Comparison of ENCODE assay signal across 8 cellular contexts in the genomic region with DNA sequence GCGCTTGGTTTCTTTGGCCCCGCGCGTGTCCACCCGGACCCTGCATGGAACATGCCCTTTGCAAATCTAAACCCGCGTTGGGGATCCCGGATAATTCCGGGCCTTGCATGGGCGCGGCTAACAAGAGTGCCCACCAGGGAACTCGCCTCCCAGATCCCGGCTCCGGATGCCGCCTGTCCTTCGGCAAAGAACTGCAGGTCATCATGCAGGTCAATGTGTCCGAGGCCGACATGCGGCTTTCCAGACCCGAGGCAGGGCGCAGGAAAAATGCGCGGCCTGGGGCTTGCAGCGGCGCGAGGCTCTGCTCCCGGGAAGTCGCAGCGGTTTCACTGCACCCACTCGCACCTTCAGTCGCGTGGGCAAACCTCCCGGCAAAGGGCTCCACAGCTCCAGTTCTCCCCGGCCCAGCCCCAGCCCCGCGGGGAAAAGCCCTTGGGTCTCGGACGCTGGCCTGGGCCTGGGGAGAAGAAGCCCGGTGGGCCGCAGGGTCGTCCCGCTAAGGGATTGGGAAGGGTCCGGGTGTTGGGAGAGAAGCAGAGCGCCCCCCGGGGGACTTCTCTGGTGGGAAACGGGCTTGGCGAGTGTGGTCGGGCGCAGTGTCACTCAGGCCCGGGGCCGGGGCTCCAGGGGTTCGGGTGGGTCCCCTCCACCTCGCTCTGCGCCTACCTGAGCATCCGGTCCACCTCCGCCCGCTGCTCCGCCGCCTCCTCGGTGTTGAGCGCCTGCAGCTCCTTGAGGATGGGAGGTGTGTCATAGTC. TPM values are rescaled to one million over a fixed set of nuclear protein-coding genes. Genes with fewer than 3 reads are reported as not detected.
DNase-seq lines count a peak whose midpoint lies in the region; ATAC-seq, FAIRE-seq and TF ChIP-seq lines count a peak whose summit lies in the region.

No MANE protein-coding gene starts in this region.

- ATAC-seq in GM18502 (IDR thresholded peaks at IDR 0.05; ENCODE audit: poor library complexity, unreplicated experiment), result peak; percentile 26
- ATAC-seq in pancreas, result peak; percentile 19 to 44 (median 30)
- no peak for ATAC-seq in GM19455 (IDR thresholded peaks at IDR 0.05; ENCODE audit: unreplicated experiment)
- no peak for ATAC-seq in GM18861 (IDR thresholded peaks at IDR 0.05; ENCODE audit: unreplicated experiment)

- no peak for FAIRE-seq in pancreas (lab: Jason Lieb, UNC)

- no peak for TF ChIP-seq CTCF in pancreas (IDR thresholded peaks at IDR 0.05)
- TF ChIP-seq CTCF in thyroid gland (IDR thresholded peaks at IDR 0.05), result no peak

- H3K27me3 ChIP-seq in endocrine pancreas (ENCODE audit: control insufficient read depth, insufficient read depth, low read length) (no peaks in the 10 kb centered on the region), pancreas (no peaks in the 10 kb centered on the region), thyroid gland (peaks cover 49% of the 10 kb centered on the region)

- intact Hi-C loops in pancreas (cut with DNase I) (no loop called here), thyroid gland (cut with DNase I) (no loop called here)

- H3K9me3 ChIP-seq in endocrine pancreas (ENCODE audit: control insufficient read depth, low read length) (no peaks in the 10 kb centered on the region), pancreas (no peaks in the 10 kb centered on the region), thyroid gland (no peaks in the 10 kb centered on the region)

- peaks cover 2% of the 10 kb centered on the region for H3K36me3 ChIP-seq in endocrine pancreas (ENCODE audit: control insufficient read depth, insufficient read depth, low read length)
- H3K36me3 ChIP-seq in pancreas, result peaks cover 0 to 5% (median 0%) of the 10 kb centered on the region in 3 donors
- no peaks in the 10 kb centered on the region for H3K36me3 ChIP-seq in thyroid gland

- TF ChIP-seq POLR2A in thyroid gland (IDR thresholded peaks at IDR 0.05), result no peak

- 1% methylated on average over 61 of the region's 61 CpGs for WGBS in pancreas, 2 donors
- 0 to 12% methylated on average over 10 to 21 of the region's 61 CpGs for WGBS in thyroid gland, 2 donors

- H3K9ac ChIP-seq in endocrine pancreas (ENCODE audit: control insufficient read depth, insufficient read depth, low read length), result peak overlapping the region; percentile 8

- H3K4me3 ChIP-seq in endocrine pancreas (ENCODE audit: control insufficient read depth, insufficient read depth, low read length) (no peak overlapping the region), pancreas (peak overlapping the region; percentile 49 to 70 (median 56)), thyroid gland (replicated peaks in 1 of 3) (no peak overlapping the region)

- H3K4me1 ChIP-seq in endocrine pancreas (ENCODE audit: control insufficient read depth, insufficient read depth, low read length) (peaks cover 16% of the 10 kb centered on the region), pancreas (peaks cover 0 to 18% (median 10%) of the 10 kb centered on the region in 3 donors), thyroid gland (peaks cover 18 to 33% of the 10 kb centered on the region in 2 donors)

- DNase-seq in HK-2 (ENCODE audit: unreplicated experiment), result peak; percentile 64
- peak; percentile 41 to 87 (median 68) for DNase-seq in pancreas
- DNase-seq in thyroid gland, result no peak
- no peak for DNase-seq in RKO (ENCODE audit: low spot score)

- peak overlapping the region; percentile 81 to 97 (median 93) for H3K27ac ChIP-seq in pancreas
- H3K27ac ChIP-seq in thyroid gland, result no peak overlapping the region

RNA-seq across cellular contexts. Expression of a gene that starts 0.8 kb away (rescaled TPM):
- 10 to 100 TPM; 24.9 to 50.5 (median 29.5) TPM for total RNA-seq in pancreas
- 10 to 100 TPM; 36.5 to 49.2 TPM for polyA plus RNA-seq in pancreas
- total RNA-seq in thyroid gland, result not detected

Comparison
In these comparisons a context has a peak if more than half of its experiments do, and no peak if none do; other contexts are left out.
1. ATAC-seq: peak in GM18502 (single experiment) and pancreas (4 of 4); none in GM19455 (single experiment) and GM18861 (single experiment).
2. DNase-seq: peak in HK-2 (single experiment) and pancreas (6 of 6); none in thyroid gland (0 of 2) and RKO (single experiment).
3. H3K4me3 ChIP-seq: peak in pancreas (4 of 4); none in endocrine pancreas (single experiment) and thyroid gland (0 of 3).
4. H3K27ac ChIP-seq: peak in pancreas (4 of 4); none in thyroid gland (0 of 3).
5. RNA of a gene that starts 0.8 kb away (total RNA-seq): 24.9 to 50.5 TPM in pancreas; not detected in thyroid gland; every median in the first group is over 10 times any median in the second.